In genomic region chrX:69093960-69094935, GRCh38 we compare ENCODE assay signal across 8 cellular contexts.
DNase-seq lines count a peak whose midpoint lies in the region; ATAC-seq lines count a peak whose summit lies in the region.

No MANE protein-coding gene starts in this region.

- DNase-seq in SHP77 (lab: John Stamatoyannopoulos, UW): peak; percentile 1 to 6
- no peak for DNase-seq in SHP77 treated with DMSO at 0.1 percent for 48 hours (lab: John Stamatoyannopoulos, UW)
- peak; percentile 6 for DNase-seq in NCI-H82 treated with DMSO at 0.1 percent for 48 hours (lab: John Stamatoyannopoulos, UW; ENCODE audit: unreplicated experiment)
- peak; percentile 64 for DNase-seq in amniotic epithelial cell (ENCODE audit: low read depth)
- DNase-seq in hepatic stellate cell (ENCODE audit: low spot score): peak; percentile 72
- peak; percentile 5 for DNase-seq in stimulated activated CD4-positive, alpha-beta T cell treated with anti-CD3 and anti-CD28 coated beads, Interleukin-1b, Interleukin-23, amount 100 ng/mL, for 48 hours
- no peak for DNase-seq in NCI-H2081 treated with DMSO at 0.1 percent for 48 hours (lab: John Stamatoyannopoulos, UW)

- peak; percentile 51 for ATAC-seq in HG02938 (IDR thresholded peaks at IDR 0.05; ENCODE audit: unreplicated experiment)

Comparison
In these comparisons a context has a peak if more than half of its experiments do, and no peak if none do; other contexts are left out.
1. DNase-seq: peak in SHP77 (2 of 2), NCI-H82 treated with DMSO at 0.1 percent for 48 hours (single experiment), amniotic epithelial cell (single experiment), hepatic stellate cell (single experiment) and stimulated activated CD4-positive, alpha-beta T cell treated with anti-CD3 and anti-CD28 coated beads, Interleukin-1b, Interleukin-23, amount 100 ng/mL, for 48 hours (single experiment); none in SHP77 treated with DMSO at 0.1 percent for 48 hours (single experiment) and NCI-H2081 treated with DMSO at 0.1 percent for 48 hours (single experiment).